1 cellular context compared by ENCODE assay signal in genomic region chr17:2798679-2799078, GRCh38.
TF ChIP-seq lines count a peak whose summit lies in the region.

No MANE protein-coding gene starts in this region.

TF ChIP-seq in H1, 55 proteins besides CTCF, POLR2A, EP300 and RAD21:
- no peak for TF ChIP-seq CHD1 (IDR thresholded peaks at IDR 0.05; ENCODE audit: low read depth, low read length)
- TF ChIP-seq TCF12 (IDR thresholded peaks at IDR 0.05; ENCODE audit: low read depth, low read length): no peak
- no peak for TF ChIP-seq HDAC2 (IDR thresholded peaks at IDR 0.05; ENCODE audit: borderline replicate concordance in 1 of 2, low read depth in 2 of 2, low read length in 2 of 2)
- no peak for TF ChIP-seq PHF8 (conservative IDR thresholded peaks at IDR 0.05; ENCODE audit: low read depth, low read length)
TF ChIP-seq in H1: peak in this region for 0.
